ENCODE assay signal across 19 cellular contexts in genomic region chr13:42028113-42028799, GRCh38. TPM values are rescaled to one million over a fixed set of nuclear protein-coding genes. Genes with fewer than 3 reads are reported as not detected.
A peak's percentile ranks its signal among the peaks of the same experiment; 100 is the strongest.
DNase-seq lines count a peak whose midpoint lies in the region; ATAC-seq, FAIRE-seq and TF ChIP-seq lines count a peak whose summit lies in the region.
"Had no signal": no experiment of that assay in that cellular context is flagged by ENCODE, and none has a peak within 500 bp of the region (broad histone marks: within the 10 kb centered on the region; RNA-seq: fewer than 3 reads in every experiment).

No MANE protein-coding gene starts in this region.

- no peak for ATAC-seq in GM18511 (IDR thresholded peaks at IDR 0.05; ENCODE audit: unreplicated experiment)
- ATAC-seq: activated naive CD4-positive, alpha-beta T cell treated with anti-CD3 and anti-CD28 coated beads, Interleukin-2, amount 50 U/mL, for 72 hours; heart right ventricle; naive thymus-derived CD4-positive, alpha-beta T cell had no signal

- TF ChIP-seq EP300 in H1 (IDR thresholded peaks at IDR 0.05; ENCODE audit: borderline replicate concordance in 1 of 2, low read depth in 2 of 2, low read length in 2 of 2) = no peak

- DNase-seq in AG08396 (ENCODE audit: low spot score) (peak; percentile 11), HuH-7.5 (ENCODE audit: low spot score) (peak; percentile 45), H1 (ENCODE audit: low read depth in 1 of 2, low spot score in 2 of 2) (no peak), KBM-7 (no peak), retina (no peak), epidermal melanocyte (ENCODE audit: insufficient read length, low spot score) (no peak)
- DNase-seq: activated T-cell treated with anti-CD3 and anti-CD28 coated beads, Interleukin-2, amount 50 U/mL, for 1 hour; COR-L47; heart right ventricle; naive thymus-derived CD4-positive, alpha-beta T cell; NCI-H2081 treated with DMSO at 0.1 percent for 48 hours; NCI-H524 treated with DMSO at 0.1 percent for 48 hours; stimulated activated CD4-positive, alpha-beta T cell treated with anti-CD3 and anti-CD28 coated beads, Interleukin-15, amount 100 ng/mL, for 24 hours had no signal

- no peak overlapping the region for H3K4ac ChIP-seq in H1 (replicated peaks; ENCODE audit: insufficient read length, low read depth, low read length)

- no peak overlapping the region for H2BK120ac ChIP-seq in H1 (replicated peaks; ENCODE audit: low read depth, low read length)

- no peak overlapping the region for H4K91ac ChIP-seq in H1 (replicated peaks; ENCODE audit: insufficient read length, low read length)

- no peak overlapping the region for H4K5ac ChIP-seq in H1 (ENCODE audit: insufficient read length, low read depth, low read length)

- H2AFZ ChIP-seq in H1 (ENCODE audit: low read length) = no peak overlapping the region

- no peak overlapping the region for H3K4me2 ChIP-seq in H1 (ENCODE audit: insufficient read depth in 1 of 2, low read depth in 2 of 2, low read length in 2 of 2)

- H3K36me3 ChIP-seq in H1 (ENCODE audit: control insufficient read depth in 2 of 4, insufficient read depth in 4 of 4, low read length in 3 of 4) = no peaks in the 10 kb centered on the region
- H3K36me3 ChIP-seq in mucosa of stomach (ENCODE audit: control insufficient read depth, insufficient read depth, low read length) = no peaks in the 10 kb centered on the region
- H3K36me3 ChIP-seq: heart right ventricle, prostate gland had no signal

- no peaks in the 10 kb centered on the region for H4K20me1 ChIP-seq in H1 (replicated peaks in 1 of 2; ENCODE audit: control insufficient read depth in 1 of 2, insufficient read depth in 2 of 2, low read length in 2 of 2)

- 0 out of 2 replicates have a peak overlapping the region, but pooled peaks have one; percentile 65 for H4K8ac ChIP-seq in H1 (ENCODE audit: extremely low read depth, insufficient read depth, low read length)

- in situ Hi-C loops in KBM-7 (cut with MboI; ENCODE audit: low pct_unique_long_range_greater_than_20kb, low sequenced_read_pairs) = no loop called here

- H2BK20ac ChIP-seq in H1 (ENCODE audit: low read length) = no peak overlapping the region

- H3K27me3 ChIP-seq in H1 (replicated peaks in 1 of 4; ENCODE audit: control insufficient read depth in 3 of 4, extremely low read depth in 1 of 4, insufficient read depth in 3 of 4, low read length in 3 of 4) = no peaks in the 10 kb centered on the region
- H3K27me3 ChIP-seq in mucosa of stomach (ENCODE audit: control insufficient read depth, insufficient read depth, low read length) = no peaks in the 10 kb centered on the region
- H3K27me3 ChIP-seq: heart right ventricle had no signal

- WGBS in H1 (ENCODE audit: extremely low coverage in 1 of 2, insufficient coverage in 1 of 2, insufficient read length in 1 of 2, insufficient replicate concordance in 2 of 2, low coverage in 1 of 2, low lambda C conversion rate in 2 of 2, missing lambda C conversion rate in 1 of 2), 2 experiments = 89% methylated on average over 3 of the region's 3 CpGs; no CpG with 5 or more reads in 1 of the 2 experiments

- H3K9ac ChIP-seq in H1 (replicated peaks in 1 of 4; ENCODE audit: extremely low read depth in 1 of 4, low read depth in 3 of 4, low read length in 3 of 4) (no peak overlapping the region), mucosa of stomach (ENCODE audit: low read length) (peak overlapping the region; percentile 18)

- POLR2A ChIA-PET in H1 (lab: Charles Lee; ENCODE audit: partially characterized antibody) = no interaction called here

- H3K27ac ChIP-seq in H1 (ENCODE audit: low read depth, low read length) = no peak overlapping the region
- H3K27ac ChIP-seq: heart right ventricle, prostate gland had no signal

- H3K4me1 ChIP-seq in H1 (replicated peaks in 1 of 4; ENCODE audit: control insufficient read depth in 3 of 4, insufficient read depth in 4 of 4, low read length in 3 of 4) = no peaks in the 10 kb centered on the region
- peaks cover 28% of the 10 kb centered on the region for H3K4me1 ChIP-seq in mucosa of stomach (ENCODE audit: control insufficient read depth, insufficient read depth, low read length)
- H3K4me1 ChIP-seq: heart right ventricle, prostate gland had no signal

- TF ChIP-seq POLR2A in H1 (IDR thresholded peaks at IDR 0.05; ENCODE audit: control extremely low read depth in 1 of 2, low read depth in 2 of 2, low read length in 2 of 2) = no peak

- H3K79me1 ChIP-seq in H1 (ENCODE audit: low read depth, low read length) = no peaks in the 10 kb centered on the region

- H3K14ac ChIP-seq in H1 (ENCODE audit: insufficient read length) = no peak overlapping the region

- H3K56ac ChIP-seq in H1 (replicated peaks; ENCODE audit: insufficient read length, low read depth, low read length) = no peak overlapping the region

- FAIRE-seq in H1 (lab: Jason Lieb, UNC) = no peak
- FAIRE-seq: H54, HTR-8/SVneo had no signal

- no peak overlapping the region for H2BK5ac ChIP-seq in H1 (ENCODE audit: low read depth, low read length)

- no peak overlapping the region for H2BK15ac ChIP-seq in H1 (ENCODE audit: low read length)

- H3K79me2 ChIP-seq in H1 (ENCODE audit: control insufficient read depth in 1 of 2, insufficient read depth in 2 of 2, low read length in 2 of 2) = no peaks in the 10 kb centered on the region

- H3K9me3 ChIP-seq in H1 (ENCODE audit: insufficient read depth in 2 of 2, low read depth in 1 of 2, low read length in 1 of 2) (no peaks in the 10 kb centered on the region), mucosa of stomach (ENCODE audit: control insufficient read depth, low read length) (no peaks in the 10 kb centered on the region)
- H3K9me3 ChIP-seq: heart right ventricle, prostate gland had no signal

- TF ChIP-seq CTCF in H1 (IDR thresholded peaks at IDR 0.05; ENCODE audit: control extremely low read depth in 1 of 3, insufficient read depth in 1 of 3, low read depth in 1 of 3, low read length in 3 of 3) = no peak

- no peak for TF ChIP-seq RAD21 in H1 (IDR thresholded peaks at IDR 0.05 in 1 of 2, conservative IDR thresholded peaks at IDR 0.05 in 1 of 2; ENCODE audit: low read depth in 2 of 2, low read length in 2 of 2)

- no peak overlapping the region for H3K4me3 ChIP-seq in H1 (ENCODE audit: extremely low read depth in 1 of 4, insufficient read depth in 2 of 4, low read depth in 3 of 4, low read length in 4 of 4)
- no peak overlapping the region for H3K4me3 ChIP-seq in mucosa of stomach (ENCODE audit: low read length)
- H3K4me3 ChIP-seq: heart right ventricle, prostate gland had no signal

- H3K23ac ChIP-seq in H1 (ENCODE audit: insufficient read length) = no peak overlapping the region

- H2AK5ac ChIP-seq in H1 (ENCODE audit: low read depth, low read length) = no peak overlapping the region

- H3K23me2 ChIP-seq in H1 (ENCODE audit: low read depth, low read length) = no peaks in the 10 kb centered on the region

- H3K18ac ChIP-seq in H1 (ENCODE audit: extremely low read depth, low read length) = no peak overlapping the region

- CTCF ChIA-PET in H1 (lab: Charles Lee; ENCODE audit: partially characterized antibody) = interaction anchor here (1.5 to 1.8 kb wide), 2 partner anchors 13 to 195 kb away, joined by 3 to 5 read pairs; no protein-coding TSS in a partner anchor

- H2BK12ac ChIP-seq in H1 (ENCODE audit: low read depth, low read length) = no peak overlapping the region

TF ChIP-seq in H1, 55 proteins besides CTCF, POLR2A, EP300 and RAD21:
- TF ChIP-seq KDM5A (IDR thresholded peaks at IDR 0.05; ENCODE audit: low read length) = no peak
- no peak for TF ChIP-seq SP4 (IDR thresholded peaks at IDR 0.05; ENCODE audit: low read length)
- TF ChIP-seq CHD2 (IDR thresholded peaks at IDR 0.05; ENCODE audit: low read length) = no peak
- no peak for TF ChIP-seq CTBP2 (IDR thresholded peaks at IDR 0.05; ENCODE audit: borderline replicate concordance, insufficient read depth, insufficient read length, low read length)
- TF ChIP-seq RXRA (IDR thresholded peaks at IDR 0.05; ENCODE audit: insufficient read depth, low read depth, low read length) = no peak
- no peak for TF ChIP-seq POU5F1 (IDR thresholded peaks at IDR 0.05; ENCODE audit: low read depth, low read length)
- TF ChIP-seq SP2 (IDR thresholded peaks at IDR 0.05; ENCODE audit: low read length) = no peak
- no peak for TF ChIP-seq HDAC6 (IDR thresholded peaks at IDR 0.05; ENCODE audit: low read depth, low read length)
- TF ChIP-seq TCF12 (IDR thresholded peaks at IDR 0.05; ENCODE audit: low read depth, low read length) = no peak
- no peak for TF ChIP-seq CREB1 (IDR thresholded peaks at IDR 0.05)
- no peak for TF ChIP-seq USF2 (IDR thresholded peaks at IDR 0.05; ENCODE audit: low read length)
- no peak for TF ChIP-seq TAF1 (IDR thresholded peaks at IDR 0.05; ENCODE audit: low read depth, low read length)

RNA-seq across cellular contexts. Expression of gene DGKH, which starts 20.2 kb away (rescaled TPM):
- 5.8 and 7.9 TPM in 2 replicates for total RNA-seq in H1 (2021; fragmentation: NEBNext Ultra II Directional; extraction: Animal tissue kit (Norgen Biotek cat#: 25700))
- polyA plus RNA-seq in H1 (2011; rRNA removed) = 1.1 and 2.1 TPM in 2 replicates
- 2.4 TPM for polyA plus RNA-seq in H1 (2011; cell fraction: cytosol; rRNA removed)
- 3.7 TPM for polyA plus RNA-seq in H1 (2011; cell fraction: nucleus; rRNA removed)
- 1.7 to 3.3 TPM (median 2.3 TPM) in 4 replicates for polyA plus RNA-seq in H1 (2012, experiment 1 of 2)
- 0.26 TPM for polyA plus RNA-seq in H1 (2012, experiment 2 of 2)
- 2.7 TPM for polyA plus RNA-seq in H1 (2013, experiment 1 of 2)
- polyA plus RNA-seq in H1 (2013, experiment 2 of 2) = 2.4 TPM
- polyA minus RNA-seq in H1 (2011; rRNA and poly(A)+ RNA removed) = 17.0 and 21.3 TPM in 2 replicates
- 7.1 TPM for polyA minus RNA-seq in H1 (2011; cell fraction: cytosol; rRNA and poly(A)+ RNA removed)
- 23.8 TPM for polyA minus RNA-seq in H1 (2011; cell fraction: nucleus; rRNA and poly(A)+ RNA removed)

Comparison
In these comparisons a context has a peak if more than half of its experiments do, and no peak if none do; other contexts are left out.
1. DNase-seq: peak in AG08396 (single experiment) and HuH-7.5 (single experiment); none in H1 (0 of 2), KBM-7 (single experiment), retina (single experiment) and epidermal melanocyte (single experiment).